In the genomic region with DNA sequence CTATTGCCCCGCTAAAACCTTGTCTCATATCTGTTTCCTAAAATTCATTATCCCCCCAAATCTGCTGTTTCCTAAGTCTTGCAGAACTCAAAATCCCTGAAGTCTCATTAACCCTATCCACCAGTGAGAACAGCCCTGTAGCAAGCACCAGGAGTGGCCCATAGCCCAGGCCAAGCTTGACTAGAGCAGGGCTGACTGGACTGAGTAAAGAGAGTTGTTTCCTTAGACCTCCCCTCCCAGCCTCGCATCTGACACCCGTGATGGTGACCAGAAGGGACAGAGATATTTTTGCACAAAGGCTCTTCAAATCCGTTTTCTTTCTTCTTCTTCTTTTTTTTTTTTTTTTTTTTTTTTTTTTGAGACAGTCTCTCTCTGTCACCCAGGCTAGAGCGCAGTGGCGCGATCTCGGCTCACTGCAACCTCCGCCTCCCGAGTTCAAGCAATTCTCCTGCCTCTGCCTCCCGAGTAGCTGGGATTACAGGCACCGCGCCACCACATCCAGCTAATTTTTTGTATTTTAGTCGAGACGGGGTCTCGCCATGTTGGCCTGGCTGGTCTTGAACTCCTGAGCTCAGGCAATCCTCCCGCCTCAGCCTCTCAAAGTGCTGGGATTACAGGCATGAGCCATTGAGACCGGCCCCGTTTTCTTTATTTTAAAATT, we compare ENCODE assay signal across 6 cellular contexts. TPM values are rescaled to one million over a fixed set of nuclear protein-coding genes. Genes with fewer than 3 reads are reported as not detected.
DNase-seq lines count a peak whose midpoint lies in the region; ATAC-seq and TF ChIP-seq lines count a peak whose summit lies in the region.
"Not testable (repeated sequence)": the region's sequence is repeated elsewhere in the genome, so short reads cannot be mapped to it uniquely, and the experiment has no call there.

No MANE protein-coding gene starts in this region.

- peaks cover 9 to 26% (median 26%) of the 10 kb centered on the region in 4 donors for H3K4me1 ChIP-seq in stomach

- not testable (repeated sequence) for H3K27me3 Mint-ChIP-seq in activated T-helper 2 cell treated with anti-CD3 and anti-CD28 coated beads, Interferon-gamma antibody, Interleukin-2, Interleukin-4, amounts not matched to agents 10 μg/mL and 5 μg/mL and 100 μg/mL, durations not matched to agents 14 hours and 24 hours and 36 hours (ENCODE audit: low read depth); naive B cell

- peaks cover 19% of the 10 kb centered on the region for H3K4me1 Mint-ChIP-seq in activated T-helper 2 cell treated with anti-CD3 and anti-CD28 coated beads, Interferon-gamma antibody, Interleukin-2, Interleukin-4, amounts not matched to agents 10 μg/mL and 5 μg/mL and 100 μg/mL, durations not matched to agents 14 hours and 24 hours and 36 hours (ENCODE audit: low read depth)
- H3K4me1 Mint-ChIP-seq in naive B cell = peaks cover 34 to 71% (median 45%) of the 10 kb centered on the region in 3 donors

- H3K36me3 ChIP-seq in stomach = peaks cover 2 to 12% (median 9%) of the 10 kb centered on the region in 4 donors

- H3K27ac ChIP-seq in epithelial cell of prostate = peak overlapping the region; percentile 99
- peak overlapping the region in 3 of 5 donors; percentile 62 to 77 (median 75) for H3K27ac ChIP-seq in stomach

- peaks cover 12% of the 10 kb centered on the region for H3K36me3 Mint-ChIP-seq in activated T-helper 2 cell treated with anti-CD3 and anti-CD28 coated beads, Interferon-gamma antibody, Interleukin-2, Interleukin-4, amounts not matched to agents 10 μg/mL and 5 μg/mL and 100 μg/mL, durations not matched to agents 14 hours and 24 hours and 36 hours (ENCODE audit: low read depth)
- H3K36me3 Mint-ChIP-seq in naive B cell = not testable (repeated sequence)

- WGBS in stomach, 5 donors = 75 to 81% (median 77%) methylated on average over 19 of the region's 19 CpGs

- TF ChIP-seq POLR2A in stomach (IDR thresholded peaks at IDR 0.05) = not testable (repeated sequence)

- TF ChIP-seq EP300 in stomach (IDR thresholded peaks at IDR 0.05) = not testable (repeated sequence)

- peak overlapping the region; percentile 100 for H3K4me3 Mint-ChIP-seq in activated T-helper 2 cell treated with anti-CD3 and anti-CD28 coated beads, Interferon-gamma antibody, Interleukin-2, Interleukin-4, amounts not matched to agents 10 μg/mL and 5 μg/mL and 100 μg/mL, durations not matched to agents 14 hours and 24 hours and 36 hours (ENCODE audit: low read depth)
- peak overlapping the region; percentile 94 to 100 (median 98) for H3K4me3 Mint-ChIP-seq in naive B cell

- not testable (repeated sequence) for H3K27me3 ChIP-seq in stomach

- ATAC-seq in naive B cell (ENCODE audit: low read depth in 2 of 2) = not testable (repeated sequence)

- peak overlapping the region; percentile 64 to 82 (median 72) for H3K4me3 ChIP-seq in stomach

- not testable (repeated sequence) for TF ChIP-seq CTCF in stomach (IDR thresholded peaks at IDR 0.05)

- intact Hi-C loops in activated T-helper 2 cell treated with anti-CD3 and anti-CD28 coated beads, Interferon-gamma antibody, Interleukin-2, Interleukin-4, amounts not matched to agents 10 μg/mL and 5 μg/mL and 100 μg/mL, durations not matched to agents 14 hours and 24 hours and 36 hours (cut with micrococcal nuclease) = loop anchor here (1.0 kb wide), 1 partner anchor 34 kb away; no protein-coding TSS in a partner anchor
- intact Hi-C loops in stomach (cut with DNase I; ENCODE audit: low total_unique reads) = not testable (repeated sequence)

- not testable (repeated sequence) for H3K9me3 ChIP-seq in stomach

- DNase-seq in DMS53 (lab: John Stamatoyannopoulos, UW) (peak; percentile 53), NCI-H2227 (lab: John Stamatoyannopoulos, UW; ENCODE audit: unreplicated experiment) (peak; percentile 46)
- DNase-seq in activated T-helper 2 cell treated with anti-CD3 and anti-CD28 coated beads, Interferon-gamma antibody, Interleukin-2, Interleukin-4, amounts not matched to agents 10 μg/mL and 5 μg/mL and 100 μg/mL, durations not matched to agents 14 hours and 24 hours and 36 hours (ENCODE audit: low spot score); epithelial cell of prostate (ENCODE audit: low read depth, low spot score); naive B cell; stomach: not testable (repeated sequence)

- not testable (repeated sequence) for H3K9me3 Mint-ChIP-seq in activated T-helper 2 cell treated with anti-CD3 and anti-CD28 coated beads, Interferon-gamma antibody, Interleukin-2, Interleukin-4, amounts not matched to agents 10 μg/mL and 5 μg/mL and 100 μg/mL, durations not matched to agents 14 hours and 24 hours and 36 hours; naive B cell

- peak overlapping the region; percentile 85 for H3K27ac Mint-ChIP-seq in activated T-helper 2 cell treated with anti-CD3 and anti-CD28 coated beads, Interferon-gamma antibody, Interleukin-2, Interleukin-4, amounts not matched to agents 10 μg/mL and 5 μg/mL and 100 μg/mL, durations not matched to agents 14 hours and 24 hours and 36 hours
- H3K27ac Mint-ChIP-seq in naive B cell = peak overlapping the region; percentile 95 to 100 (median 100)

RNA-seq across cellular contexts. Expression of gene C2orf81, which starts 0.8 kb away (rescaled TPM):
- 1.6 and 1.9 TPM in 2 replicates for total RNA-seq in activated T-helper 2 cell treated with anti-CD3 and anti-CD28 coated beads, Interferon-gamma antibody, Interleukin-2, Interleukin-4, amounts not matched to agents 10 μg/mL and 5 μg/mL and 100 μg/mL, durations not matched to agents 14 hours and 24 hours and 36 hours
- polyA plus RNA-seq in naive B cell (ENCODE audit: low read depth in 6 of 6) (1 to 10 TPM; 3.7 to 8.8 (median 7.6) TPM), stomach (1 to 10 TPM; 1.7 to 2.2 (median 2.1) TPM)
- 1 to 10 TPM in 2 of 5 donors, not detected in 3; 2.7 to 3.5 TPM for total RNA-seq in stomach

RNA-seq across cellular contexts. Expression of gene WDR54, which starts 1.0 kb away (rescaled TPM):
- total RNA-seq in activated T-helper 2 cell treated with anti-CD3 and anti-CD28 coated beads, Interferon-gamma antibody, Interleukin-2, Interleukin-4, amounts not matched to agents 10 μg/mL and 5 μg/mL and 100 μg/mL, durations not matched to agents 14 hours and 24 hours and 36 hours = 76.7 and 78.0 TPM in 2 replicates
- polyA plus RNA-seq in naive B cell (ENCODE audit: low read depth in 6 of 6) = 10 to 100 TPM; 40.8 to 79.4 (median 47.8) TPM
- total RNA-seq in stomach = 1 to 10 TPM in 4 of 5 donors, not detected in 1; 3.5 to 9.8 (median 7.3) TPM
- polyA plus RNA-seq in stomach = 10 to 100 TPM; 10.5 to 12.8 (median 12.5) TPM

RNA-seq across cellular contexts. Expression of gene RTKN, which starts 21.2 kb away (rescaled TPM):
- total RNA-seq in activated T-helper 2 cell treated with anti-CD3 and anti-CD28 coated beads, Interferon-gamma antibody, Interleukin-2, Interleukin-4, amounts not matched to agents 10 μg/mL and 5 μg/mL and 100 μg/mL, durations not matched to agents 14 hours and 24 hours and 36 hours = 2.2 and 3.9 TPM in 2 replicates
- polyA plus RNA-seq in naive B cell (ENCODE audit: low read depth in 6 of 6) = 1 to 10 TPM in 4 of 6 donors, under 1 TPM in 1, not detected in 1; 0.97 to 2.1 (median 1.7) TPM
- total RNA-seq in stomach = 100 to 1,000 TPM in 2 of 5 donors, 10 to 100 TPM in 3; 16.5 to 125 (median 27.4) TPM
- polyA plus RNA-seq in stomach = 10 to 100 TPM; 10.8 to 27.3 (median 23.2) TPM

RNA-seq across cellular contexts. Expression of gene INO80B, which starts 34.3 kb away (rescaled TPM):
- 45.2 and 48.5 TPM in 2 replicates for total RNA-seq in activated T-helper 2 cell treated with anti-CD3 and anti-CD28 coated beads, Interferon-gamma antibody, Interleukin-2, Interleukin-4, amounts not matched to agents 10 μg/mL and 5 μg/mL and 100 μg/mL, durations not matched to agents 14 hours and 24 hours and 36 hours
- polyA plus RNA-seq in naive B cell (ENCODE audit: low read depth in 6 of 6) (10 to 100 TPM in 2 of 6 donors, 1 to 10 TPM in 4; 5.5 to 16.5 (median 8.3) TPM), stomach (10 to 100 TPM; 32.2 to 52.2 (median 51.9) TPM)
- total RNA-seq in stomach = 10 to 100 TPM in 2 of 5 donors, 1 to 10 TPM in 2, not detected in 1; 4.7 to 44.5 (median 11.1) TPM

RNA-seq across cellular contexts. Expression of gene WBP1, which starts 37.7 kb away (rescaled TPM):
- 38.6 and 40.7 TPM in 2 replicates for total RNA-seq in activated T-helper 2 cell treated with anti-CD3 and anti-CD28 coated beads, Interferon-gamma antibody, Interleukin-2, Interleukin-4, amounts not matched to agents 10 μg/mL and 5 μg/mL and 100 μg/mL, durations not matched to agents 14 hours and 24 hours and 36 hours
- polyA plus RNA-seq in naive B cell (ENCODE audit: low read depth in 6 of 6) = 10 to 100 TPM; 30.0 to 46.1 (median 41.3) TPM
- total RNA-seq in stomach = 10 to 100 TPM in 4 of 5 donors, 1 to 10 TPM in 1; 1.8 to 59.4 (median 21.7) TPM
- polyA plus RNA-seq in stomach = 10 to 100 TPM; 78.9 to 82.4 (median 82.3) TPM
